ENCODE assay signal across 9 cellular contexts in the genomic region with DNA sequence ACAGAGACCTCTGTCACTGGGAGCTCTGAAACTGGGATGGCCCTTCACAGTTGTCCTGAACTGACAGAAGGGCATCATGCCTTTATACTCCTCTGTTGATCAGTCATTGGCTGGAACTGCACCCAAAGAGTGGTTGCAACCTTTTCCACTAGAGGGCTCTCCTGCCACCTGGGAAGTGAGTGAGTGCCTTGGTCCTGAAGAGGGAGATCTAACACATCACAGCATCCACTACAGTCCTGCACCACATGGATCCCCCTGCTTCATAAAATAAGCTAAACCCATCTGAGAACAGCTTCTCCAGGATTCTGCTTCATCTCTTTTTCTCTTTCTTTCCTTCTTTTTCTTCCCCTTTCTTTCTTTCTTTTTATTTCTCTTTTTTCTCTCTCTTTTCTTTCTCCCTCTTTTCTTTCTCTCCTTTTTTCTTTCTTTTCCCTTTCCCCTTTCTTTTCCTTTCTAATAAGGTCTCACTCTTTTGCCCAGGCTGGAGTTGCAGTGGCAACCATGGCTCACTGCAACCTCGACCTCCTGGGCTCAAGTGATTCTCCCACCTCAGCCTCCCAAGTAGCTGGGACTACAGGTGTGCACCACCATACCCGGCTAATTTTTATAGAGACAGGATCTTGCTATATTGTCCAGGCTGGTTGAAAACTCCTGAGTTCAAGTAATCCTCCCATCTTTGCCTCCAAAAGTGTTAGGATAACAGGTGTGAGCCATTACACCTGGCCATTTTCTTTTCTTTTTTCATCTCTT. TPM values are rescaled to one million over a fixed set of nuclear protein-coding genes. Genes with fewer than 3 reads are reported as not detected.
DNase-seq lines count a peak whose midpoint lies in the region; ATAC-seq and TF ChIP-seq lines count a peak whose summit lies in the region.
"Had no signal": no experiment of that assay in that cellular context is flagged by ENCODE, and none has a peak within 500 bp of the region (broad histone marks: within the 10 kb centered on the region; RNA-seq: fewer than 3 reads in every experiment).

No MANE protein-coding gene starts in this region.

- peak; percentile 43 to 77 (median 65) for TF ChIP-seq CTCF in heart left ventricle (IDR thresholded peaks at IDR 0.05)

- no peak overlapping the region for H3K4me3 ChIP-seq in SJCRH30
- no peak overlapping the region for H3K4me3 ChIP-seq in heart left ventricle

- no peak for TF ChIP-seq POLR2A in heart left ventricle (IDR thresholded peaks at IDR 0.05)

- H3K36me3 ChIP-seq in SJCRH30 (no peaks in the 10 kb centered on the region), heart left ventricle (no peaks in the 10 kb centered on the region)

- no peaks in the 10 kb centered on the region for H3K9me3 ChIP-seq in SJCRH30 (replicated peaks)
- no peaks in the 10 kb centered on the region for H3K9me3 ChIP-seq in heart left ventricle

- DNase-seq in Daoy (ENCODE audit: low read depth), result peak; percentile 69
- DNase-seq in Kasumi-1 (lab: John Stamatoyannopoulos, UW), result peak; percentile 88 to 89
- DNase-seq in SJCRH30, result peak; percentile 69 to 87
- DNase-seq in activated effector memory CD4-positive, alpha-beta T cell treated with anti-CD3 and anti-CD28 coated beads, Interleukin-2, amount 50 U/mL, for 16 hours, result peak; percentile 80
- DNase-seq in heart left ventricle, result peak in 4 of 5 donors; percentile 39 to 65 (median 45)
- DNase-seq in smooth muscle cell of the brain vasculature (ENCODE audit: low read depth, low spot score), result peak; percentile 29
- no peak for DNase-seq in midbrain (lab: John Stamatoyannopoulos, UW)

- WGBS in heart left ventricle, 4 donors, result 82 to 96% (median 86%) methylated on average over 2 of the region's 2 CpGs

- intact Hi-C loops in heart left ventricle (cut with DNase I), result loop anchor here in 3 of 10 donors (10.0 kb wide), 1 partner anchor 98 kb away; no protein-coding TSS in a partner anchor

- H3K27ac ChIP-seq in SJCRH30 (no peak overlapping the region), heart left ventricle (no peak overlapping the region)
- H3K27ac ChIP-seq: epithelial cell of prostate had no signal

- H3K4me1 ChIP-seq in SJCRH30 (0 out of 2 replicates have a peak, but pooled peaks cover 2% of the 10 kb centered on the region), heart left ventricle (peaks cover 0 to 22% (median 5%) of the 10 kb centered on the region in 12 donors)

- H3K27me3 ChIP-seq in SJCRH30 (no peaks in the 10 kb centered on the region), heart left ventricle (peaks cover 0 to 4% (median 0%) of the 10 kb centered on the region in 9 donors)

- peak; percentile 82 for ATAC-seq in GM21717 (IDR thresholded peaks at IDR 0.05; ENCODE audit: unreplicated experiment)
- ATAC-seq in heart left ventricle, result peak in 3 of 4 donors; percentile 85 to 89 (median 87)

RNA-seq across cellular contexts. Expression of gene RAF1, which starts 42.8 kb away (rescaled TPM):
- total RNA-seq in Daoy (2014; rRNA removed; shearing (Covaris generic)), result 56.3 and 59.0 TPM in 2 replicates
- total RNA-seq in SJCRH30 (2014; rRNA removed; shearing (Covaris generic)), result 125 and 129 TPM in 2 replicates
- total RNA-seq in heart left ventricle, result 100 to 1,000 TPM in 8 of 9 donors, 10 to 100 TPM in 1; 99.2 to 197 (median 135) TPM
- polyA plus RNA-seq in heart left ventricle, result 100 to 1,000 TPM in 1 of 2 donors, 10 to 100 TPM in 1; 62.7 to 159 TPM

RNA-seq across cellular contexts. Expression of gene TMEM40, which starts 52.4 kb away (rescaled TPM):
- total RNA-seq in Daoy (2014; rRNA removed; shearing (Covaris generic)), result not detected in 2 replicates
- total RNA-seq in SJCRH30 (2014; rRNA removed; shearing (Covaris generic)), result 0.10 TPM in 1 of 2 replicates, not detected in the other
- total RNA-seq in heart left ventricle, result 1 to 10 TPM in 7 of 9 donors, under 1 TPM in 1, not detected in 1; 0.95 to 4.2 (median 2.9) TPM
- 10 to 100 TPM in 1 of 2 donors, under 1 TPM in 1; 0.82 to 10.5 TPM for polyA plus RNA-seq in heart left ventricle
